9 cellular contexts compared by ENCODE assay signal in genomic region chr1:234956821-234957329, GRCh38.
DNase-seq lines count a peak whose midpoint lies in the region; ATAC-seq and TF ChIP-seq lines count a peak whose summit lies in the region.
"Had no signal": no experiment of that assay in that cellular context is flagged by ENCODE, and none has a peak within 500 bp of the region (broad histone marks: within the 10 kb centered on the region; RNA-seq: fewer than 3 reads in every experiment).

No MANE protein-coding gene starts in this region.

- DNase-seq in NCI-H748 (lab: John Stamatoyannopoulos, UW; ENCODE audit: unreplicated experiment) (peak; percentile 38), NCI-H748 treated with DMSO at 0.1 percent for 48 hours (lab: John Stamatoyannopoulos, UW) (no peak), NT2/D1 (ENCODE audit: low read depth, low spot score) (peak; percentile 60), esophagus muscularis mucosa (ENCODE audit: extremely low spot score) (no peak), H4 (ENCODE audit: low spot score) (no peak)
- no peak for DNase-seq in effector CD4-positive, alpha-beta T cell
- DNase-seq: hippocampal formation had no signal

- H3K27ac Mint-ChIP-seq in activated T-helper 17 cell treated with anti-CD3 and anti-CD28 coated beads, Interleukin-2, amount 50 U/mL, for 72 hours = no peak overlapping the region

- H3K9ac ChIP-seq in NT2/D1 (ENCODE audit: insufficient read length, low read depth) = peak overlapping the region; percentile 53
- H3K9ac ChIP-seq in skeletal muscle satellite cell (ENCODE audit: low read depth, low read length) = peak overlapping the region; percentile 10

- peak overlapping the region; percentile 73 to 89 (median 80) for H3K27ac ChIP-seq in esophagus muscularis mucosa (replicated peaks in 1 of 4)

- no peak for TF ChIP-seq POLR2A in esophagus muscularis mucosa (IDR thresholded peaks at IDR 0.05; ENCODE audit: low read depth)

- H3K4me3 ChIP-seq in NT2/D1 (ENCODE audit: insufficient read length, low read depth) (no peak overlapping the region), esophagus muscularis mucosa (no peak overlapping the region), skeletal muscle satellite cell (ENCODE audit: low read length) (no peak overlapping the region)

- no peak for ATAC-seq in activated T-helper 17 cell treated with anti-CD3 and anti-CD28 coated beads, Interleukin-2, amount 50 U/mL, for 72 hours (replicated peaks)

- H3K4me3 Mint-ChIP-seq in activated T-helper 17 cell treated with anti-CD3 and anti-CD28 coated beads, Interleukin-2, amount 50 U/mL, for 72 hours = no peak overlapping the region

- H3K4me1 Mint-ChIP-seq in activated T-helper 17 cell treated with anti-CD3 and anti-CD28 coated beads, Interleukin-2, amount 50 U/mL, for 72 hours = peaks cover 37% of the 10 kb centered on the region

- TF ChIP-seq CTCF in esophagus muscularis mucosa (IDR thresholded peaks at IDR 0.05) = no peak

- H3K9me3 ChIP-seq in NT2/D1 (ENCODE audit: insufficient read depth, low read length) (no peaks in the 10 kb centered on the region), esophagus muscularis mucosa (no peaks in the 10 kb centered on the region), skeletal muscle satellite cell (replicated peaks; ENCODE audit: low read length) (no peaks in the 10 kb centered on the region)

- H3K4me2 ChIP-seq in skeletal muscle satellite cell (ENCODE audit: low read length) = peak overlapping the region; percentile 2

- no peaks in the 10 kb centered on the region for H3K9me3 Mint-ChIP-seq in activated T-helper 17 cell treated with anti-CD3 and anti-CD28 coated beads, Interleukin-2, amount 50 U/mL, for 72 hours

- no peaks in the 10 kb centered on the region for H3K27me3 Mint-ChIP-seq in activated T-helper 17 cell treated with anti-CD3 and anti-CD28 coated beads, Interleukin-2, amount 50 U/mL, for 72 hours

- WGBS in esophagus muscularis mucosa = 56% methylated on average over 11 of the region's 11 CpGs

- H3K36me3 ChIP-seq in NT2/D1 (ENCODE audit: insufficient read depth, insufficient read length, low read length) (no peaks in the 10 kb centered on the region), esophagus muscularis mucosa (no peaks in the 10 kb centered on the region), skeletal muscle satellite cell (ENCODE audit: insufficient read depth, low read length) (no peaks in the 10 kb centered on the region)

- no peaks in the 10 kb centered on the region for H3K36me3 Mint-ChIP-seq in activated T-helper 17 cell treated with anti-CD3 and anti-CD28 coated beads, Interleukin-2, amount 50 U/mL, for 72 hours (ENCODE audit: low read depth)

- intact Hi-C loops in esophagus muscularis mucosa (cut with DNase I) = no loop called here

- no peak for TF ChIP-seq EP300 in esophagus muscularis mucosa (IDR thresholded peaks at IDR 0.05)

- H3K27me3 ChIP-seq in NT2/D1 (ENCODE audit: insufficient read depth, insufficient read length) = no peaks in the 10 kb centered on the region
- H3K27me3 ChIP-seq in esophagus muscularis mucosa = no peaks in the 10 kb centered on the region
- H3K27me3 ChIP-seq in skeletal muscle satellite cell (ENCODE audit: control insufficient read depth, insufficient read depth, low read length) = no peaks in the 10 kb centered on the region

- H3K4me1 ChIP-seq in NT2/D1 (ENCODE audit: insufficient read depth, insufficient read length) = peaks cover 13% of the 10 kb centered on the region
- H3K4me1 ChIP-seq in esophagus muscularis mucosa = peaks cover 31 to 61% (median 53%) of the 10 kb centered on the region in 4 donors
- H3K4me1 ChIP-seq in skeletal muscle satellite cell (ENCODE audit: control insufficient read depth, insufficient read depth, low read length) = peaks cover 53% of the 10 kb centered on the region

Comparison
In these comparisons a context has a peak if more than half of its experiments do, and no peak if none do; other contexts are left out.
1. DNase-seq: peak in NCI-H748 (single experiment) and NT2/D1 (single experiment); none in NCI-H748 treated with DMSO at 0.1 percent for 48 hours (single experiment), esophagus muscularis mucosa (single experiment), effector CD4-positive, alpha-beta T cell (single experiment) and H4 (single experiment).